Comparison of ENCODE assay signal across 32 cellular contexts in genomic region chr16:84557059-84557458, GRCh38.
"Had no signal": no experiment of that assay in that cellular context is flagged by ENCODE, and none has a peak within 500 bp of the region (broad histone marks: within the 10 kb centered on the region; RNA-seq: fewer than 3 reads in every experiment).

No MANE protein-coding gene starts in this region.

- H3K4me1 ChIP-seq: adrenal gland, body of pancreas, breast epithelium had no signal

- H3K4me2 ChIP-seq: PC-9 had no signal

- H3K27me3 ChIP-seq: adrenal gland, body of pancreas, breast epithelium had no signal

- H2AFZ ChIP-seq: PC-9 had no signal

- H3K27me3 Mint-ChIP-seq: activated CD8-positive, alpha-beta T cell treated with anti-CD3 and anti-CD28 coated beads for 36 hours; activated T-helper 17 cell treated with anti-CD3 and anti-CD28 coated beads, Interleukin-2, amount 50 U/mL, for 72 hours; T-cell; T-helper 17 cell had no signal

- DNase-seq: activated CD4-positive, alpha-beta T cell treated with anti-CD3 and anti-CD28 coated beads for 1 hour; activated CD4-positive, alpha-beta T cell treated with anti-CD3 and anti-CD28 coated beads for 48 hours; activated CD4-positive, alpha-beta T cell treated with anti-CD3 and anti-CD28 coated beads, Interleukin-2, amount 50 U/mL, for 4 hours; activated CD4-positive, CD25-positive, alpha-beta regulatory T cell; activated CD8-positive, alpha-beta T cell treated with anti-CD3 and anti-CD28 coated beads for 36 hours; activated effector memory CD4-positive, alpha-beta T cell treated with anti-CD3 and anti-CD28 coated beads, Interleukin-2, amount 50 U/mL, for 16 hours; activated naive CD4-positive, alpha-beta T cell; activated T-cell treated with anti-CD3 and anti-CD28 coated beads, Interleukin-2, amount 50 U/mL, for 1 hour; activated T-cell treated with anti-CD3 and anti-CD28 coated beads, Interleukin-2, amount 50 U/mL, for 72 hours; adrenal gland; body of pancreas; NCI-H1048; NCI-H1105 treated with DMSO at 0.1 percent for 48 hours; NCI-H1436; NCI-H1694; NCI-H1930; NCI-H2081 treated with DMSO at 0.1 percent for 48 hours; NCI-H226; NCI-H446 treated with DMSO at 0.1 percent for 48 hours; NCI-H524; NK-92 treated with Interleukin-12 subunit alpha and Interleukin-12 subunit beta, amount 100 ng/mL, for 24 hours; SIG-M5; T-cell; T-helper 17 cell had no signal

- H3K9me3 Mint-ChIP-seq: activated CD8-positive, alpha-beta T cell treated with anti-CD3 and anti-CD28 coated beads for 36 hours; activated naive CD4-positive, alpha-beta T cell treated with anti-CD3 and anti-CD28 coated beads, Interleukin-2, amount 50 U/mL, for 72 hours; activated T-cell treated with anti-CD3 and anti-CD28 coated beads, Interleukin-2, amount 50 U/mL, for 72 hours; activated T-helper 17 cell treated with anti-CD3 and anti-CD28 coated beads, Interleukin-2, amount 50 U/mL, for 72 hours; T-cell had no signal

- H3K4me3 ChIP-seq: adrenal gland, body of pancreas, breast epithelium, PC-9 had no signal

- H3K27ac Mint-ChIP-seq: activated CD8-positive, alpha-beta T cell treated with anti-CD3 and anti-CD28 coated beads for 36 hours; activated naive CD4-positive, alpha-beta T cell treated with anti-CD3 and anti-CD28 coated beads, Interleukin-2, amount 50 U/mL, for 72 hours; activated T-cell treated with anti-CD3 and anti-CD28 coated beads, Interleukin-2, amount 50 U/mL, for 72 hours; T-helper 17 cell had no signal

- H3K27ac ChIP-seq: adrenal gland, body of pancreas, breast epithelium, PC-9, RWPE1, VCaP had no signal

- FAIRE-seq: astrocyte, RCC 7860 had no signal

- H3K36me3 Mint-ChIP-seq: T-cell had no signal

- H3K9me3 ChIP-seq: adrenal gland, body of pancreas, breast epithelium had no signal

- H3K36me3 ChIP-seq: adrenal gland, breast epithelium had no signal

- H3K4me3 Mint-ChIP-seq: activated CD8-positive, alpha-beta T cell treated with anti-CD3 and anti-CD28 coated beads for 36 hours; activated T-cell treated with anti-CD3 and anti-CD28 coated beads, Interleukin-2, amount 50 U/mL, for 72 hours; activated T-helper 17 cell treated with anti-CD3 and anti-CD28 coated beads, Interleukin-2, amount 50 U/mL, for 72 hours; T-cell; T-helper 17 cell had no signal
